In the genomic region with DNA sequence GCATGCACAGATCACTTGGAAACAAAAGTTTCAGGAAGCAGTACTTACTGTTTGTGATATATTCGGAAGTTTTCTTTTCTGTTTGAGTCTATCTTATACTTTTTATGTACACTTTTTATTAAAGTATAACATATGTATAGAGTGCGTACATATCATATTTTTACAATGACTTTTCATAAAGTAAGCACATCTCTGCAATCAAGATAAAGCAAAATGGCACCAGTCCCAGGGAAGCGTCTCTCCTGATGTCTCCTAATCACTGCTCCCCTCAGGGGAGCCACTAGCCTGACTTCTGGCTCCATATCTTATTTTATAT, we compare ENCODE assay signal across 21 cellular contexts. TPM values are rescaled to one million over a fixed set of nuclear protein-coding genes. Genes with fewer than 3 reads are reported as not detected.
DNase-seq lines count a peak whose midpoint lies in the region; ATAC-seq, FAIRE-seq and TF ChIP-seq lines count a peak whose summit lies in the region.
"Had no signal": no experiment of that assay in that cellular context is flagged by ENCODE, and none has a peak within 500 bp of the region (broad histone marks: within the 10 kb centered on the region; RNA-seq: fewer than 3 reads in every experiment).

No MANE protein-coding gene starts in this region.

- no peak for FAIRE-seq in HepG2 (lab: Jason Lieb, UNC)
- FAIRE-seq: GM12878, GM19239, HTR-8/SVneo had no signal

- no peaks in the 10 kb centered on the region for H3K27me3 Mint-ChIP-seq in activated T-helper 17 cell treated with anti-CD3 and anti-CD28 coated beads, Interleukin-2, amount 50 U/mL, for 72 hours

- intact Hi-C loops in HepG2 (cut with micrococcal nuclease; ENCODE audit: unreplicated experiment) (loop anchor here (1.0 to 2.0 kb wide), 2 partner anchors 27 to 40 kb away; no protein-coding TSS in a partner anchor), adrenal gland (cut with DNase I) (no loop called here)

- H3K9ac ChIP-seq in MM.1S (ENCODE audit: low read length) (no peak overlapping the region), HepG2 (ENCODE audit: insufficient read depth, low read depth, low read length) (peak overlapping the region; percentile 70), smooth muscle cell (ENCODE audit: low read depth) (no peak overlapping the region)
- H3K9ac ChIP-seq: BLaER1 treated with 17β-estradiol and CSF1 and Interleukin-3, amounts not matched to agents 10 nM and 100 nM had no signal

- no peak for ATAC-seq in activated T-helper 17 cell treated with anti-CD3 and anti-CD28 coated beads, Interleukin-2, amount 50 U/mL, for 72 hours (replicated peaks)
- ATAC-seq in HepG2 = peak; percentile 15
- no peak for ATAC-seq in GM19035 (IDR thresholded peaks at IDR 0.05; ENCODE audit: unreplicated experiment)
- ATAC-seq: CD8-positive, alpha-beta T cell; GM12878 had no signal

- peaks cover 61% of the 10 kb centered on the region for H3K4me1 Mint-ChIP-seq in activated T-helper 17 cell treated with anti-CD3 and anti-CD28 coated beads, Interleukin-2, amount 50 U/mL, for 72 hours

- TF ChIP-seq CTCF in MM.1S (IDR thresholded peaks at IDR 0.05; ENCODE audit: low read length) = no peak
- TF ChIP-seq CTCF in HepG2 (CRISPR knock-in tag; IDR thresholded peaks at IDR 0.05) = no peak
- no peak for TF ChIP-seq CTCF in smooth muscle cell (IDR thresholded peaks at IDR 0.05; ENCODE audit: borderline replicate concordance, insufficient read depth, poor library complexity, severe bottlenecking)
- TF ChIP-seq CTCF in adrenal gland (IDR thresholded peaks at IDR 0.05) = no peak

- H3K4me3 Mint-ChIP-seq in activated T-helper 17 cell treated with anti-CD3 and anti-CD28 coated beads, Interleukin-2, amount 50 U/mL, for 72 hours = peak overlapping the region; percentile 26
- H3K4me3 Mint-ChIP-seq: CD8-positive, alpha-beta T cell; H9 had no signal

- H3K27ac Mint-ChIP-seq in activated T-helper 17 cell treated with anti-CD3 and anti-CD28 coated beads, Interleukin-2, amount 50 U/mL, for 72 hours = peak overlapping the region; percentile 6
- H3K27ac Mint-ChIP-seq: CD8-positive, alpha-beta T cell had no signal

- CTCF ChIA-PET in HepG2 (lab: Yijun Ruan, JAX; ENCODE audit: low intra/inter-chr PET ratio, low total read pairs) = no interaction called here

- POLR2A ChIA-PET in HepG2 (lab: Yijun Ruan, JAX) = interaction anchor here (0.7 to 12.0 kb wide), 12 partner anchors 10 to 469 kb away, joined by 3 to 176 read pairs (median 6); partner anchors contain the start of genes CDS2 and PCNA

- BruUV-seq in HepG2 (replicated peaks; lab: Mats Ljungman, UMichigan) = TSS peak; percentile 34

- H3K4me2 ChIP-seq in MM.1S (ENCODE audit: low read depth, low read length) (no peak overlapping the region), HepG2 (ENCODE audit: low read depth, low read length) (peak overlapping the region; percentile 81), smooth muscle cell (peak overlapping the region; percentile 26)

- no peak for TF ChIP-seq EP300 in HepG2 (IDR thresholded peaks at IDR 0.05; ENCODE audit: low read depth in 2 of 2, low read length in 2 of 2)
- no peak for TF ChIP-seq EP300 in HepG2 (CRISPR knock-in tag; IDR thresholded peaks at IDR 0.05; ENCODE audit: borderline replicate concordance)

- no peaks in the 10 kb centered on the region for H4K20me1 ChIP-seq in MM.1S (ENCODE audit: insufficient read depth, low read length)
- no peaks in the 10 kb centered on the region for H4K20me1 ChIP-seq in HepG2 (ENCODE audit: insufficient read depth, low read length)
- H4K20me1 ChIP-seq in smooth muscle cell (ENCODE audit: low read depth) = peaks cover 88% of the 10 kb centered on the region

- 0 out of 4 replicates have a peak, but pooled peaks of 1 of the 2 experiments have one; percentile 29 for TF ChIP-seq POLR2A in HepG2 (IDR thresholded peaks at IDR 0.05; ENCODE audit: insufficient read depth in 1 of 2, low read depth in 2 of 2, low read length in 2 of 2)
- TF ChIP-seq POLR2A in adrenal gland (IDR thresholded peaks at IDR 0.05) = no peak

- H3K9me2 ChIP-seq in MM.1S (replicated peaks; ENCODE audit: insufficient read depth, low read length) = no peaks in the 10 kb centered on the region

- WGBS in HepG2 (ENCODE audit: low lambda C conversion rate) = 19% methylated on average over 3 of the region's 3 CpGs
- WGBS in smooth muscle cell (ENCODE audit: low lambda C conversion rate) = 95% methylated on average over 3 of the region's 3 CpGs
- 90 to 98% (median 93%) methylated on average over 3 of the region's 3 CpGs for WGBS in adrenal gland, 4 donors

- H3K79me2 ChIP-seq in MM.1S (ENCODE audit: low read length) (peaks cover 78% of the 10 kb centered on the region), HepG2 (ENCODE audit: insufficient read depth, low read length) (peaks cover 84% of the 10 kb centered on the region), smooth muscle cell (ENCODE audit: low read depth) (peaks cover 60% of the 10 kb centered on the region)

- H2AFZ ChIP-seq in MM.1S (ENCODE audit: low read length) = no peak overlapping the region
- no peak overlapping the region for H2AFZ ChIP-seq in HepG2 (ENCODE audit: low read length)
- no peak overlapping the region for H2AFZ ChIP-seq in smooth muscle cell (ENCODE audit: low read depth)

- DNase-seq in MM.1S (no peak), HepG2 (ENCODE audit: low spot score) (no peak), smooth muscle cell (lab: John Stamatoyannopoulos, UW; ENCODE audit: unreplicated experiment) (no peak), adrenal gland (no peak), HK-2 (ENCODE audit: unreplicated experiment) (no peak), NCI-H2196 treated with DMSO at 0.1 percent for 48 hours (lab: John Stamatoyannopoulos, UW; ENCODE audit: unreplicated experiment) (no peak)
- DNase-seq: CD8-positive, alpha-beta T cell; EL; H9; NCI-H1105; NCI-H1694; NCI-H2081 treated with DMSO at 0.1 percent for 48 hours; NCI-H510A; NCI-H82; RPMI8226 had no signal

- in situ Hi-C loops in HepG2 (cut with HindIII; ENCODE audit: extremely low pct_ligation_motif_present, low pct_unique_long_range_greater_than_20kb) = no loop called here

- H3F3A ChIP-seq in MM.1S (ENCODE audit: insufficient read depth, low read length) (peaks cover 11% of the 10 kb centered on the region), smooth muscle cell (ENCODE audit: low read depth) (no peaks in the 10 kb centered on the region)

- peak overlapping the region; percentile 43; the same call in 1 of the 2 replicates for H3K27ac ChIP-seq in MM.1S (ENCODE audit: low read length)
- H3K27ac ChIP-seq in HepG2 (ENCODE audit: extremely low read length, insufficient read depth, low read length) = peak overlapping the region; percentile 94
- H3K27ac ChIP-seq in smooth muscle cell (ENCODE audit: low read depth) = peak overlapping the region; percentile 38
- no peak overlapping the region for H3K27ac ChIP-seq in adrenal gland

- no peak for TF ChIP-seq RAD21 in HepG2 (CRISPR knock-in tag; IDR thresholded peaks at IDR 0.05)

- H3K9me3 ChIP-seq in MM.1S (replicated peaks; ENCODE audit: insufficient read depth, low read length) (no peaks in the 10 kb centered on the region), HepG2 (ENCODE audit: low read length) (no peaks in the 10 kb centered on the region), smooth muscle cell (replicated peaks; ENCODE audit: low read depth) (no peaks in the 10 kb centered on the region), adrenal gland (replicated peaks in 1 of 3) (no peaks in the 10 kb centered on the region)

- H3K4me1 ChIP-seq in MM.1S (ENCODE audit: low read length) = peaks cover 32% of the 10 kb centered on the region
- peaks cover 97% of the 10 kb centered on the region for H3K4me1 ChIP-seq in HepG2 (ENCODE audit: insufficient read depth, low read length)
- peaks cover 13% of the 10 kb centered on the region for H3K4me1 ChIP-seq in smooth muscle cell (ENCODE audit: low read depth)
- peaks cover 26 to 57% of the 10 kb centered on the region in 2 donors for H3K4me1 ChIP-seq in adrenal gland (replicated peaks in 1 of 2)

- peaks cover 20% of the 10 kb centered on the region for H3K36me3 Mint-ChIP-seq in activated T-helper 17 cell treated with anti-CD3 and anti-CD28 coated beads, Interleukin-2, amount 50 U/mL, for 72 hours (ENCODE audit: low read depth)

- no peaks in the 10 kb centered on the region for H3K9me3 Mint-ChIP-seq in activated T-helper 17 cell treated with anti-CD3 and anti-CD28 coated beads, Interleukin-2, amount 50 U/mL, for 72 hours
- H3K9me3 Mint-ChIP-seq: CD8-positive, alpha-beta T cell; H9 had no signal

- H3K4me3 ChIP-seq in MM.1S (ENCODE audit: low read length) (no peak overlapping the region), HepG2 (replicated peaks in 1 of 3; ENCODE audit: insufficient read depth in 1 of 3, low read depth in 2 of 3, low read length in 3 of 3) (peak overlapping the region in 2 of 3 experiments; percentile 24 to 56; a peak in 2 of 6 replicates), smooth muscle cell (no peak overlapping the region), adrenal gland (no peak overlapping the region)
- H3K4me3 ChIP-seq: BLaER1 treated with 17β-estradiol and CSF1 and Interleukin-3, amounts not matched to agents 10 nM and 100 nM; GM12878 had no signal

- H3K36me3 ChIP-seq in MM.1S (replicated peaks; ENCODE audit: insufficient read depth, low read length) = no peaks in the 10 kb centered on the region
- H3K36me3 ChIP-seq in HepG2 (replicated peaks in 1 of 2; ENCODE audit: control insufficient read depth in 1 of 2, insufficient read depth in 2 of 2, low read length in 2 of 2) = no peaks in the 10 kb centered on the region
- no peaks in the 10 kb centered on the region for H3K36me3 ChIP-seq in smooth muscle cell (ENCODE audit: low read depth)
- no peaks in the 10 kb centered on the region for H3K36me3 ChIP-seq in adrenal gland (replicated peaks in 1 of 2)

- H3K27me3 ChIP-seq in MM.1S (replicated peaks; ENCODE audit: insufficient read depth, low read length) = no peaks in the 10 kb centered on the region
- no peaks in the 10 kb centered on the region for H3K27me3 ChIP-seq in HepG2 (ENCODE audit: control insufficient read depth in 1 of 2, insufficient read depth in 2 of 2, low read length in 2 of 2)
- no peaks in the 10 kb centered on the region for H3K27me3 ChIP-seq in smooth muscle cell (ENCODE audit: low read depth)
- no peaks in the 10 kb centered on the region for H3K27me3 ChIP-seq in adrenal gland
- H3K27me3 ChIP-seq: BLaER1 treated with 17β-estradiol and CSF1 and Interleukin-3, amounts not matched to agents 10 nM and 100 nM had no signal

RNA-seq across cellular contexts. Expression of gene CDS2, which starts 26.3 kb away (rescaled TPM):
- total RNA-seq in activated T-helper 17 cell treated with anti-CD3 and anti-CD28 coated beads, Interleukin-2, amount 50 U/mL, for 72 hours = 10 to 100 TPM; 53.8 to 70.5 TPM
- total RNA-seq in HepG2 (2016; rRNA removed; fragmentation: Illumina TruSeq; extraction: Trizol) (69.6 and 81.3 TPM in 2 replicates), smooth muscle cell (20.3 and 24.9 TPM in 2 replicates), adrenal gland (10 to 100 TPM; 27.8 to 71.0 (median 46.7) TPM)
- total RNA-seq in HepG2 (2016; cell fraction: cytosol; rRNA removed; fragmentation: Illumina TruSeq; extraction: Trizol; ENCODE audit: low read depth) = 29.8 and 34.6 TPM in 2 replicates
- total RNA-seq in HepG2 (2016; cell fraction: insoluble cytoplasmic fraction; rRNA removed; fragmentation: Illumina TruSeq; extraction: Trizol) = 67.6 and 76.1 TPM in 2 replicates
- total RNA-seq in HepG2 (2016; cell fraction: membrane; rRNA removed; fragmentation: Illumina TruSeq; extraction: Trizol) = 75.4 and 77.9 TPM in 2 replicates
- total RNA-seq in HepG2 (2016; cell fraction: nucleus; rRNA removed; fragmentation: Illumina TruSeq; extraction: Trizol) = 56.4 and 64.9 TPM in 2 replicates
- polyA plus RNA-seq in HepG2 (2011; rRNA removed) (143 and 153 TPM in 2 replicates), smooth muscle cell (25.9 and 32.4 TPM in 2 replicates), adrenal gland (10 to 100 TPM; 11.8 to 27.5 (median 12.6) TPM)
- 73.9 and 132 TPM in 2 replicates for polyA plus RNA-seq in HepG2 (2011; cell fraction: cytosol; rRNA removed)
- polyA plus RNA-seq in HepG2 (2011; cell fraction: nucleus; rRNA removed) = 85.0 and 104 TPM in 2 replicates
- 48.6 and 65.3 TPM in 2 replicates for polyA plus RNA-seq in HepG2 (2012)
- 29.3 and 38.2 TPM in 2 replicates for polyA plus RNA-seq in HepG2 (2016; cell fraction: cytosol; fragmentation: Illumina TruSeq; extraction: Trizol; ENCODE audit: low read depth)
- 50.6 and 50.7 TPM in 2 replicates for polyA plus RNA-seq in HepG2 (2016; cell fraction: insoluble cytoplasmic fraction; fragmentation: Illumina TruSeq; extraction: Trizol; ENCODE audit: low read depth)
- polyA plus RNA-seq in HepG2 (2016; cell fraction: membrane; fragmentation: Illumina TruSeq; extraction: Trizol; ENCODE audit: low read depth) = 47.8 and 51.2 TPM in 2 replicates
- 75.6 and 80.4 TPM in 2 replicates for polyA plus RNA-seq in HepG2 (2016; cell fraction: nucleus; fragmentation: Illumina TruSeq; extraction: Trizol; ENCODE audit: insufficient read depth, low read depth)
- 57.4 and 273 TPM in 2 replicates for polyA minus RNA-seq in HepG2 (2011; rRNA and poly(A)+ RNA removed; ENCODE audit: low replicate concordance)
- polyA minus RNA-seq in HepG2 (2011; cell fraction: cytosol; rRNA and poly(A)+ RNA removed) = 55.2 and 56.1 TPM in 2 replicates
- polyA minus RNA-seq in HepG2 (2011; cell fraction: nucleus; rRNA and poly(A)+ RNA removed) = 65.8 and 78.7 TPM in 2 replicates

RNA-seq across cellular contexts. Expression of gene PCNA, which starts 33.4 kb away (rescaled TPM):
- 100 to 1,000 TPM; 346 to 572 TPM for total RNA-seq in activated T-helper 17 cell treated with anti-CD3 and anti-CD28 coated beads, Interleukin-2, amount 50 U/mL, for 72 hours
- 655 and 1,008 TPM in 2 replicates for total RNA-seq in HepG2 (2016; rRNA removed; fragmentation: Illumina TruSeq; extraction: Trizol)
- total RNA-seq in HepG2 (2016; cell fraction: cytosol; rRNA removed; fragmentation: Illumina TruSeq; extraction: Trizol; ENCODE audit: low read depth) = 98.8 and 107 TPM in 2 replicates
- total RNA-seq in HepG2 (2016; cell fraction: insoluble cytoplasmic fraction; rRNA removed; fragmentation: Illumina TruSeq; extraction: Trizol) = 668 and 1,045 TPM in 2 replicates
- total RNA-seq in HepG2 (2016; cell fraction: membrane; rRNA removed; fragmentation: Illumina TruSeq; extraction: Trizol) = 125 and 133 TPM in 2 replicates
- total RNA-seq in HepG2 (2016; cell fraction: nucleus; rRNA removed; fragmentation: Illumina TruSeq; extraction: Trizol) = 265 and 280 TPM in 2 replicates
- 174 and 229 TPM in 2 replicates for polyA plus RNA-seq in HepG2 (2011; rRNA removed)
- 262 and 317 TPM in 2 replicates for polyA plus RNA-seq in HepG2 (2011; cell fraction: cytosol; rRNA removed)
- 129 and 154 TPM in 2 replicates for polyA plus RNA-seq in HepG2 (2011; cell fraction: nucleus; rRNA removed)
- 119 and 185 TPM in 2 replicates for polyA plus RNA-seq in HepG2 (2012)
- 44.9 and 46.3 TPM in 2 replicates for polyA plus RNA-seq in HepG2 (2016; cell fraction: cytosol; fragmentation: Illumina TruSeq; extraction: Trizol; ENCODE audit: low read depth)
- polyA plus RNA-seq in HepG2 (2016; cell fraction: insoluble cytoplasmic fraction; fragmentation: Illumina TruSeq; extraction: Trizol; ENCODE audit: low read depth) = 1,031 and 1,115 TPM in 2 replicates
- 59.3 and 65.9 TPM in 2 replicates for polyA plus RNA-seq in HepG2 (2016; cell fraction: membrane; fragmentation: Illumina TruSeq; extraction: Trizol; ENCODE audit: low read depth)
- 404 and 418 TPM in 2 replicates for polyA plus RNA-seq in HepG2 (2016; cell fraction: nucleus; fragmentation: Illumina TruSeq; extraction: Trizol; ENCODE audit: insufficient read depth, low read depth)
- polyA minus RNA-seq in HepG2 (2011; rRNA and poly(A)+ RNA removed; ENCODE audit: low replicate concordance) = 287 and 339 TPM in 2 replicates
- 119 and 149 TPM in 2 replicates for polyA minus RNA-seq in HepG2 (2011; cell fraction: cytosol; rRNA and poly(A)+ RNA removed)
- 61.0 and 63.3 TPM in 2 replicates for polyA minus RNA-seq in HepG2 (2011; cell fraction: nucleus; rRNA and poly(A)+ RNA removed)
- total RNA-seq in smooth muscle cell = 168 and 178 TPM in 2 replicates
- 75.2 and 78.7 TPM in 2 replicates for polyA plus RNA-seq in smooth muscle cell
- 10 to 100 TPM; 40.8 to 97.3 (median 48.6) TPM for total RNA-seq in adrenal gland
- polyA plus RNA-seq in adrenal gland = 10 to 100 TPM; 23.5 to 63.8 (median 31.5) TPM

RNA-seq across cellular contexts. Expression of gene TMEM230, which starts 40.2 kb away (rescaled TPM):
- total RNA-seq in activated T-helper 17 cell treated with anti-CD3 and anti-CD28 coated beads, Interleukin-2, amount 50 U/mL, for 72 hours = 10 to 100 TPM; 50.6 to 64.2 TPM
- total RNA-seq in HepG2 (2016; rRNA removed; fragmentation: Illumina TruSeq; extraction: Trizol) (158 and 192 TPM in 2 replicates), smooth muscle cell (102 and 107 TPM in 2 replicates), adrenal gland (100 to 1,000 TPM in 7 of 8 donors, 10 to 100 TPM in 1; 95.6 to 214 (median 135) TPM)
- 122 and 175 TPM in 2 replicates for total RNA-seq in HepG2 (2016; cell fraction: cytosol; rRNA removed; fragmentation: Illumina TruSeq; extraction: Trizol; ENCODE audit: low read depth)
- 162 and 186 TPM in 2 replicates for total RNA-seq in HepG2 (2016; cell fraction: insoluble cytoplasmic fraction; rRNA removed; fragmentation: Illumina TruSeq; extraction: Trizol)
- total RNA-seq in HepG2 (2016; cell fraction: membrane; rRNA removed; fragmentation: Illumina TruSeq; extraction: Trizol) = 303 and 344 TPM in 2 replicates
- total RNA-seq in HepG2 (2016; cell fraction: nucleus; rRNA removed; fragmentation: Illumina TruSeq; extraction: Trizol) = 81.6 and 92.8 TPM in 2 replicates
- polyA plus RNA-seq in HepG2 (2011; rRNA removed) (250 and 325 TPM in 2 replicates), smooth muscle cell (104 and 117 TPM in 2 replicates), adrenal gland (100 to 1,000 TPM; 206 to 276 (median 240) TPM)
- 211 and 253 TPM in 2 replicates for polyA plus RNA-seq in HepG2 (2011; cell fraction: cytosol; rRNA removed)
- polyA plus RNA-seq in HepG2 (2011; cell fraction: nucleus; rRNA removed) = 57.2 and 73.6 TPM in 2 replicates
- polyA plus RNA-seq in HepG2 (2012) = 159 and 220 TPM in 2 replicates
- polyA plus RNA-seq in HepG2 (2016; cell fraction: cytosol; fragmentation: Illumina TruSeq; extraction: Trizol; ENCODE audit: low read depth) = 251 and 392 TPM in 2 replicates
- polyA plus RNA-seq in HepG2 (2016; cell fraction: insoluble cytoplasmic fraction; fragmentation: Illumina TruSeq; extraction: Trizol; ENCODE audit: low read depth) = 347 and 364 TPM in 2 replicates
- 489 and 569 TPM in 2 replicates for polyA plus RNA-seq in HepG2 (2016; cell fraction: membrane; fragmentation: Illumina TruSeq; extraction: Trizol; ENCODE audit: low read depth)
- 196 and 201 TPM in 2 replicates for polyA plus RNA-seq in HepG2 (2016; cell fraction: nucleus; fragmentation: Illumina TruSeq; extraction: Trizol; ENCODE audit: insufficient read depth, low read depth)
- 35.1 and 119 TPM in 2 replicates for polyA minus RNA-seq in HepG2 (2011; rRNA and poly(A)+ RNA removed; ENCODE audit: low replicate concordance)
- polyA minus RNA-seq in HepG2 (2011; cell fraction: cytosol; rRNA and poly(A)+ RNA removed) = 82.6 and 91.2 TPM in 2 replicates
- polyA minus RNA-seq in HepG2 (2011; cell fraction: nucleus; rRNA and poly(A)+ RNA removed) = 41.5 and 46.2 TPM in 2 replicates

Comparison
In these comparisons a context has a peak if more than half of its experiments do, and no peak if none do; other contexts are left out.
1. H3K27ac ChIP-seq: peak in MM.1S (single experiment), HepG2 (single experiment) and smooth muscle cell (single experiment); none in adrenal gland (0 of 5).
2. H3K4me3 ChIP-seq: peak in HepG2 (2 of 3); none in MM.1S (single experiment), smooth muscle cell (single experiment) and adrenal gland (0 of 4).